ENCODE assay signal across 17 cellular contexts in genomic region chr22:49042877-49043859, GRCh38.
DNase-seq lines count a peak whose midpoint lies in the region; ATAC-seq and TF ChIP-seq lines count a peak whose summit lies in the region.
"Had no signal": no experiment of that assay in that cellular context is flagged by ENCODE, and none has a peak within 500 bp of the region (broad histone marks: within the 10 kb centered on the region; RNA-seq: fewer than 3 reads in every experiment).

No MANE protein-coding gene starts in this region.

- intact Hi-C loops in sciatic nerve (cut with DNase I) (no loop called here), stomach (cut with DNase I; ENCODE audit: low total_unique reads) (no loop called here)

- no peaks in the 10 kb centered on the region for H3K4me1 ChIP-seq in stomach
- H3K4me1 ChIP-seq: A549 had no signal

- TF ChIP-seq EP300 in stomach (IDR thresholded peaks at IDR 0.05), result no peak

- 69 to 78% (median 77%) methylated on average over 16 to 28 of the region's 28 CpGs for WGBS in stomach, 5 donors

- ATAC-seq in sciatic nerve, result no peak
- ATAC-seq: A549; CD8-positive, alpha-beta T cell had no signal

- no peaks in the 10 kb centered on the region for H3K27me3 ChIP-seq in H7 (ENCODE audit: control insufficient read depth, insufficient read depth, low read length)
- H3K27me3 ChIP-seq in stomach, result peaks cover 0 to 58% (median 11%) of the 10 kb centered on the region in 3 donors

- no peak for TF ChIP-seq POLR2A in stomach (IDR thresholded peaks at IDR 0.05)

- H3K36me3 ChIP-seq in H7 (replicated peaks; ENCODE audit: control insufficient read depth, insufficient read depth, low read length), result no peaks in the 10 kb centered on the region
- no peaks in the 10 kb centered on the region for H3K36me3 ChIP-seq in stomach

- no peaks in the 10 kb centered on the region for H3K9me3 Mint-ChIP-seq in neural crest cell
- H3K9me3 Mint-ChIP-seq: CD8-positive, alpha-beta T cell; H9; IgD-negative memory B cell had no signal

- H3K27me3 Mint-ChIP-seq in neural crest cell (ENCODE audit: low read depth), result peaks cover under 1% of the 10 kb centered on the region

- peaks cover 9% of the 10 kb centered on the region for H3K4me1 Mint-ChIP-seq in neural crest cell
- H3K4me1 Mint-ChIP-seq: CD14-positive monocyte, IgD-negative memory B cell had no signal

- H3K9me3 ChIP-seq in stomach, result no peaks in the 10 kb centered on the region
- H3K9me3 ChIP-seq: A549 had no signal

- H3K4me3 ChIP-seq in H7 (ENCODE audit: insufficient read depth, low read depth, low read length), result no peak overlapping the region
- no peak overlapping the region for H3K4me3 ChIP-seq in stomach
- H3K4me3 ChIP-seq: A549 had no signal

- DNase-seq in ELF-1 (ENCODE audit: low read depth, low spot score), result peak; percentile 30
- peak; percentile 43 for DNase-seq in H7
- no peak for DNase-seq in neural crest cell (ENCODE audit: low read depth, low spot score)
- peak; percentile 32 for DNase-seq in sciatic nerve (ENCODE audit: low spot score)
- DNase-seq in stomach, result no peak
- no peak for DNase-seq in activated CD4-positive, CD25-positive, alpha-beta regulatory T cell (lab: John Stamatoyannopoulos, UW)
- DNase-seq in NCI-H128 (lab: John Stamatoyannopoulos, UW; ENCODE audit: unreplicated experiment), result no peak
- DNase-seq: CD8-positive, alpha-beta T cell; COR-L47; DMS153; DMS79 treated with DMSO at 0.1 percent for 48 hours; EL; GDM1; H9 had no signal

- peak overlapping the region; percentile 67 for H3K27ac Mint-ChIP-seq in neural crest cell (ENCODE audit: unreplicated experiment)
- H3K27ac Mint-ChIP-seq: CD8-positive, alpha-beta T cell; H9; IgD-negative memory B cell had no signal

- no peaks in the 10 kb centered on the region for H3K36me3 Mint-ChIP-seq in neural crest cell (ENCODE audit: low read depth)
- H3K36me3 Mint-ChIP-seq: CD14-positive monocyte; CD8-positive, alpha-beta T cell had no signal

- H3K4me3 Mint-ChIP-seq in neural crest cell, result no peak overlapping the region
- H3K4me3 Mint-ChIP-seq: CD14-positive monocyte; CD8-positive, alpha-beta T cell; H9; IgD-negative memory B cell had no signal

- no peak overlapping the region for H3K27ac ChIP-seq in stomach
- H3K27ac ChIP-seq: A549 had no signal

- no peak for TF ChIP-seq CTCF in neural crest cell (conservative IDR thresholded peaks at IDR 0.05)
- no peak for TF ChIP-seq CTCF in stomach (IDR thresholded peaks at IDR 0.05)

Comparison
In these comparisons a context has a peak if more than half of its experiments do, and no peak if none do; other contexts are left out.
1. DNase-seq: peak in ELF-1 (single experiment), H7 (single experiment) and sciatic nerve (single experiment); none in neural crest cell (single experiment), stomach (single experiment), activated CD4-positive, CD25-positive, alpha-beta regulatory T cell (0 of 4) and NCI-H128 (single experiment).